In the genomic region with DNA sequence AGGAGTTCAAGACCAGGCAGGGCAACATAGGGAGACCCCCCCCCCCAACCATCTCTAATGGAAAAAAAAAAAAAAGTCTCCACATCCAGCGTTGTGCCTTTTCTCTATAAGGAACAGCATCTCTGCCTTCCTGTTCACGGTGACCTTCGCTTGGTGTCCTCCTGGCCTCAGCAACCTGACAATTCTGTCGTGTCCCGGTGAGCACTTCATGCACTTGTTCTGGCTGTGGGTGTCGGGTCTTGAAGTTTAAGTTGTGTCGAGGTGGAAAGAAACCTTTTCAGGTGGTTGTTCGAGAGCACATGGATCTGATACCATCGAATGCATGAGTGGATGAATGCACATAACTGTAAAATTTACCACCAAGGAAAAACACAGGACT, we compare ENCODE assay signal across 8 cellular contexts. TPM values are rescaled to one million over a fixed set of nuclear protein-coding genes. Genes with fewer than 3 reads are reported as not detected.
DNase-seq lines count a peak whose midpoint lies in the region; ATAC-seq and TF ChIP-seq lines count a peak whose summit lies in the region.

No MANE protein-coding gene starts in this region.

- no peaks in the 10 kb centered on the region for H3K4me1 Mint-ChIP-seq in T-helper 17 cell

- no peaks in the 10 kb centered on the region for H3K27me3 Mint-ChIP-seq in T-helper 17 cell

- H3K9me3 ChIP-seq in GM23248 (ENCODE audit: low read depth): peaks cover 3% of the 10 kb centered on the region
- peaks cover 12% of the 10 kb centered on the region for H3K9me3 ChIP-seq in T-helper 17 cell (ENCODE audit: control insufficient read depth, low read length, poor library complexity, severe bottlenecking)
- H3K9me3 ChIP-seq in skeletal muscle satellite cell (replicated peaks; ENCODE audit: low read length): peaks cover 8% of the 10 kb centered on the region

- H3K4me1 ChIP-seq in GM23248 (ENCODE audit: insufficient read depth): no peaks in the 10 kb centered on the region
- H3K4me1 ChIP-seq in skeletal muscle satellite cell (ENCODE audit: control insufficient read depth, insufficient read depth, low read length): peaks cover 4% of the 10 kb centered on the region

- H3K36me3 ChIP-seq in GM23248 (ENCODE audit: low read depth) (peaks cover 8% of the 10 kb centered on the region), skeletal muscle satellite cell (ENCODE audit: insufficient read depth, low read length) (peaks cover 4% of the 10 kb centered on the region)

- ATAC-seq in T-helper 17 cell: no peak
- ATAC-seq in HG03432 (IDR thresholded peaks at IDR 0.05; ENCODE audit: unreplicated experiment): no peak
- no peak for ATAC-seq in left lobe of liver
- ATAC-seq in HG02588 (IDR thresholded peaks at IDR 0.05; ENCODE audit: unreplicated experiment): no peak

- H3K27ac Mint-ChIP-seq in T-helper 17 cell: no peak overlapping the region

- peaks cover 47% of the 10 kb centered on the region for H3K79me2 ChIP-seq in GM23248 (ENCODE audit: insufficient read depth)

- no peaks in the 10 kb centered on the region for H4K20me1 ChIP-seq in GM23248 (ENCODE audit: insufficient read depth)

- H3K4me3 Mint-ChIP-seq in T-helper 17 cell: peak overlapping the region; percentile 83

- H3K36me3 Mint-ChIP-seq in T-helper 17 cell (ENCODE audit: low read depth): peaks cover 3% of the 10 kb centered on the region

- DNase-seq in GM23248: no peak
- DNase-seq in T-helper 17 cell: no peak
- no peak for DNase-seq in fibroblast of the aortic adventitia (ENCODE audit: low read depth)
- DNase-seq in left lobe of liver (ENCODE audit: low spot score): no peak
- DNase-seq in glomerular visceral epithelial cell (ENCODE audit: extremely low spot score): no peak

- H3K9ac ChIP-seq in GM23248 (peak overlapping the region; percentile 86), skeletal muscle satellite cell (ENCODE audit: low read depth, low read length) (peak overlapping the region; percentile 90)

- WGBS in GM23248 (ENCODE audit: low coverage in 1 of 2, low lambda C conversion rate in 2 of 2, missing lambda C conversion rate in 2 of 2), 2 experiments: 40 to 45% methylated on average over 9 of the region's 9 CpGs

- H3K27ac ChIP-seq in GM23248: peak overlapping the region; percentile 79

- in situ Hi-C loops in GM23248 (cut with MboI): loop anchor here (25.0 kb wide), 1 partner anchor 463 kb away; no protein-coding TSS in a partner anchor

- H3K4me2 ChIP-seq in GM23248 (ENCODE audit: unreplicated experiment) (peak overlapping the region; percentile 98), skeletal muscle satellite cell (ENCODE audit: low read length) (peak overlapping the region; percentile 88)

- H3K27me3 ChIP-seq in GM23248 (replicated peaks; ENCODE audit: insufficient read depth) (no peaks in the 10 kb centered on the region), skeletal muscle satellite cell (ENCODE audit: control insufficient read depth, insufficient read depth, low read length) (no peaks in the 10 kb centered on the region)

- H2AFZ ChIP-seq in GM23248: peak overlapping the region; percentile 100

- H3K4me3 ChIP-seq in GM23248 (peak overlapping the region; percentile 94), fibroblast of the aortic adventitia (ENCODE audit: low read depth, low read length) (peak overlapping the region; percentile 86), skeletal muscle satellite cell (ENCODE audit: low read length) (peak overlapping the region; percentile 97)

- H3F3A ChIP-seq in GM23248 (ENCODE audit: insufficient read depth): peaks cover 14% of the 10 kb centered on the region; the same call in 1 of the 2 replicates

- no peak for TF ChIP-seq CTCF in fibroblast of the aortic adventitia (IDR thresholded peaks at IDR 0.05; ENCODE audit: insufficient read depth, low read length)

- H3K9me2 ChIP-seq in GM23248 (ENCODE audit: insufficient read depth): no peaks in the 10 kb centered on the region

RNA-seq across cellular contexts. Expression of a gene that starts 0.6 kb away (rescaled TPM):
- total RNA-seq in GM23248 (2014; rRNA removed; shearing (Covaris generic)): 6.7 and 8.1 TPM in 2 replicates
- 9.5 and 13.4 TPM in 2 replicates for polyA plus RNA-seq in GM23248 (2016; fragmentation: Nextera tagmentation; extraction: Ambion mirVana)
- total RNA-seq in T-helper 17 cell: 10 to 100 TPM in 1 of 2 donors, 1 to 10 TPM in 1; 5.3 to 16.6 TPM
- 18.0 and 113 TPM in 2 replicates for total RNA-seq in fibroblast of the aortic adventitia (ENCODE audit: low replicate concordance)
- 10.6 and 13.3 TPM in 2 replicates for total RNA-seq in skeletal muscle satellite cell (2012; rRNA removed)
- 3.8 TPM for total RNA-seq in left lobe of liver

RNA-seq across cellular contexts. Expression of a gene that starts 14.9 kb away (rescaled TPM):
- total RNA-seq in GM23248 (2014; rRNA removed; shearing (Covaris generic)): 3.9 and 12.4 TPM in 2 replicates
- 3.2 and 3.7 TPM in 2 replicates for polyA plus RNA-seq in GM23248 (2016; fragmentation: Nextera tagmentation; extraction: Ambion mirVana)
- 10 to 100 TPM; 11.3 to 12.0 TPM for total RNA-seq in T-helper 17 cell
- 8.9 and 12.4 TPM in 2 replicates for total RNA-seq in fibroblast of the aortic adventitia (ENCODE audit: low replicate concordance)
- total RNA-seq in skeletal muscle satellite cell (2012; rRNA removed): 6.8 and 11.1 TPM in 2 replicates
- 0.93 TPM for total RNA-seq in left lobe of liver

RNA-seq across cellular contexts. Expression of a gene that starts 38.2 kb away (rescaled TPM):
- 1.8 and 3.2 TPM in 2 replicates for total RNA-seq in GM23248 (2014; rRNA removed; shearing (Covaris generic))
- polyA plus RNA-seq in GM23248 (2016; fragmentation: Nextera tagmentation; extraction: Ambion mirVana): 0.61 and 1.2 TPM in 2 replicates
- 1 to 10 TPM in 1 of 2 donors, under 1 TPM in 1; 0.31 to 1.1 TPM for total RNA-seq in T-helper 17 cell
- 1.1 and 8.9 TPM in 2 replicates for total RNA-seq in fibroblast of the aortic adventitia (ENCODE audit: low replicate concordance)
- total RNA-seq in skeletal muscle satellite cell (2012; rRNA removed): 0.44 and 0.51 TPM in 2 replicates
- 0.68 TPM for total RNA-seq in left lobe of liver
